Comparison of ENCODE assay signal across 10 cellular contexts in the genomic region with DNA sequence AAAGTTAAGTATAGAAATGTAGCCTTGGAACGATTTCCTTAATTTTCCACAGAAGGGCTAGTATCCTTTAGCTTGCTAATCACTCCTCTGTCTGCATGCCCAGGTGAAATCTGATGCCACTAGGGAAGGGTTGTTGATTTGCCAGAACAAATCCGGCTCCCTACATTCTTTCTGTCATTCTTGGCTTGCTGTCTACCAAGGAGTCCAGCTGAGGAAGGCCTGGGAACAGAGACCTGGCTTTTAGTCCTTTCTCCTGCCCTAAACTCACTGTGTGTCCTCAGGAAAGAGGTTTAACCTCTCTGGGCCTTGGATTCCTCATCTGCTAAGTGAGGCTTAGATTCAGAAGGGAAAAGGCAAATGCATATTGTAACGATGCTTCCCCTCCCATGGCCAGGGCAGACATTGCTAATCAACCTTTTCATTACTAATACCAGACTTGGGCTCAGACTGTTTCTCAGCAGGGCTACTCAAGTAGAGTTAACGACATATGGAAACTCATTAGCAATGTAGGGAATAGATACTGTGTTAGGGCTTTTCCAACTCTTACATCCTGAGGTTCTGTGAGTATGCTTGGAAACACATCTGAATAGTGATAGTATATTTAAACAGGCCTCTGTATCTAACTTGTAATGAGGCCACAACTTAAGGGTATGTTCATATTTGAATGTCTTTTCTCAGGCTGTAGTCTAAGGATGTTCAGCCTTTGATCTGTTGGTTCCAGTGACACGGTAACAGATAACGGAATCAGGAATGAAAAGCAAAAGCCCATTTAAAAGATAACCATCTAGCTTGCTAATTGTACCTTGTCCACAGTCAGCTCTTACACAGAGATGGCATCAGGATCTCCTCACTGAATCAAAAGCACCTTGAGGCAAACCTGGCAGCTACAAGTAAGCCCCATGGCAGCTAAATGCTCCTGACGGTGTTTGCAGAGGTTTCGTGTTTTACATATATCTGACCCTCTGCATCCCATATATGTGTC. TPM values are rescaled to one million over a fixed set of nuclear protein-coding genes. Genes with fewer than 3 reads are reported as not detected.
DNase-seq lines count a peak whose midpoint lies in the region; ATAC-seq and TF ChIP-seq lines count a peak whose summit lies in the region.
"Had no signal": no experiment of that assay in that cellular context is flagged by ENCODE, and none has a peak within 500 bp of the region (broad histone marks: within the 10 kb centered on the region; RNA-seq: fewer than 3 reads in every experiment).

No MANE protein-coding gene starts in this region.

- H3K27ac ChIP-seq in RWPE1 = no peak overlapping the region

- DNase-seq in ELF-1 (ENCODE audit: low read depth, low spot score) (peak; percentile 56), RWPE1 (ENCODE audit: low spot score) (peak; percentile 62), fibroblast of pulmonary artery (ENCODE audit: low read depth) (peak; percentile 50), renal cortical epithelial cell (ENCODE audit: low read depth) (peak; percentile 63)
- no peak for DNase-seq in activated CD4-positive, alpha-beta T cell treated with anti-CD3 and anti-CD28 coated beads, Interleukin-2, amount 50 U/mL, for 48 hours
- DNase-seq in activated CD8-positive, alpha-beta memory T cell treated with anti-CD3 and anti-CD28 coated beads, Interleukin-2, amount 50 U/mL, for 4 hours = no peak
- DNase-seq: Karpas-422, NCI-H82, T-helper 2 cell had no signal

- CTCF ChIA-PET in RWPE1 (lab: Yijun Ruan, JAX) = interaction anchor here (0.7 to 2.6 kb wide), 2 partner anchors 117 to 122 kb away, joined by 3 to 6 read pairs; no protein-coding TSS in a partner anchor

- POLR2A ChIA-PET in RWPE1 (lab: Yijun Ruan, JAX; ENCODE audit: low non-redundant PET) = no interaction called here

- no peak for ATAC-seq in GM18868 (IDR thresholded peaks at IDR 0.05; ENCODE audit: unreplicated experiment)

- H3K4me3 ChIP-seq in fibroblast of pulmonary artery (replicated peaks; ENCODE audit: low read depth, low read length) = no peak overlapping the region

- TF ChIP-seq CTCF in RWPE1 (conservative IDR thresholded peaks at IDR 0.05; ENCODE audit: low read depth) = no peak
- TF ChIP-seq CTCF in fibroblast of pulmonary artery (IDR thresholded peaks at IDR 0.05; ENCODE audit: low read length, missing control alignments) = no peak

RNA-seq across cellular contexts. Expression of a gene that starts 4.1 kb away (rescaled TPM):
- 44.8 and 78.5 TPM in 2 replicates for total RNA-seq in renal cortical epithelial cell

Comparison
In these comparisons a context has a peak if more than half of its experiments do, and no peak if none do; other contexts are left out.
1. DNase-seq: peak in ELF-1 (single experiment), RWPE1 (single experiment), fibroblast of pulmonary artery (single experiment) and renal cortical epithelial cell (single experiment); none in activated CD4-positive, alpha-beta T cell treated with anti-CD3 and anti-CD28 coated beads, Interleukin-2, amount 50 U/mL, for 48 hours (0 of 2) and activated CD8-positive, alpha-beta memory T cell treated with anti-CD3 and anti-CD28 coated beads, Interleukin-2, amount 50 U/mL, for 4 hours (single experiment).